Comparison of ENCODE assay signal across 8 cellular contexts in the genomic region with DNA sequence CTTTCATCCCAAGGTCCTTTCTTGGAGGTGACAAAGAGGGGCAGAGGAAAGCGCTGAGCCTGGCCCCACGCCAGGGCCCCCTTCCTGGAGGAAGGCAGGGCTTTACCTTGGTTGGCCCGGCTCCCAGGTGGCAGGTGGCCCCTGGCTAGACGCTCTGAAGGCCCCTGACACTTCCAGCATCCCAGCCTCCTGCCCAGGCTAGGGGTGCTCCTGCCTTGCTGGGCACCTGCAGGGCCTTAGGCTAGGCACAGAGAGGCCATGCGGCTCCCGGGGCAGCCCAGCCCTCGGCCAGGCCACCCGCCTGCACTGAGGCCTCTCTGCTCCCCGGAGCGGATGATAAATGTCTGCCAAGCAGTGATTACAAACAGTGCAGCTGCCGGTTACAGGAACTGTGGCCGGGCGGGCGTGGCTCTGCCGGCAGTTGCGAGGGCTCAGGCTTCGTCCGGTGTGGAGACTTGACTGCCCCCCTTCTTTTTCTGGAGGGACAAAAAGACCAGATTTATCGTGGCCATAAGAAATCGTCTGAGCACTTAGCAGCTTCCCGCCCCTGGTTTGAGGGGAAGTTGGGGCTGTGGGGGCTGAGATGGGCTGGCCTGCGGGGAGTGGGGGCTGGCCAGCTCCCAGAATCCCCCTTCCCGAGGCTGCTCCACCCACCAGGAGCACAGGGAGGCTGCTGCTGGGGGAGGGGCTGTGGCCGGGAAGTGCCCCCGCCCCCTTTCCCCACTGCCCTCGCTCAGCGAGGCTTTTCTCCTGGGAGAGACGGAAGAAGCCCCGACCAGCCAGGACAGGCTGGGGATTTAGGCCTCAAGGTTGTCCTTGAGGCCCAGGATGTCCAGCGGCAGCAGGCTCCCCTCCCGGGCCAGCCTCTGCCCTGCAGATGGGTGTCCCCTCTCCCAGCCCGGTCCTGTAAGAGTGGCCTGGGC. TPM values are rescaled to one million over a fixed set of nuclear protein-coding genes. Genes with fewer than 3 reads are reported as not detected.
A peak's percentile ranks its signal among the peaks of the same experiment; 100 is the strongest.
DNase-seq lines count a peak whose midpoint lies in the region; ATAC-seq lines count a peak whose summit lies in the region.

No MANE protein-coding gene starts in this region.

- peaks cover 24% of the 10 kb centered on the region for H3K4me1 ChIP-seq in mesodermal cell (ENCODE audit: control insufficient read depth, insufficient read depth, low read length, poor library complexity, severe bottlenecking)

- POLR2A ChIA-PET in activated CD8-positive, alpha-beta T cell treated with anti-CD3 and anti-CD28 coated beads, Interleukin-2, amount 10 ng/mL, durations not matched to agents 7 days and 5 days (lab: Charles Lee): no interaction called here

- WGBS in mesodermal cell (ENCODE audit: insufficient coverage in 2 of 2), 2 experiments: 12 to 13% methylated on average over 23 to 26 of the region's 32 CpGs

- peak overlapping the region; percentile 22 for H3K4me3 ChIP-seq in mesodermal cell (ENCODE audit: extremely low read depth, insufficient read depth, low read length, poor library complexity, severe bottlenecking)

- H3K27me3 Mint-ChIP-seq in activated CD8-positive, alpha-beta T cell treated with anti-CD3 and anti-CD28 coated beads, Interleukin-2, amount 10 ng/mL, durations not matched to agents 7 days and 5 days (ENCODE audit: low read depth): no peaks in the 10 kb centered on the region

- H3K4me1 Mint-ChIP-seq in activated CD8-positive, alpha-beta T cell treated with anti-CD3 and anti-CD28 coated beads, Interleukin-2, amount 10 ng/mL, durations not matched to agents 7 days and 5 days (ENCODE audit: low read depth): peaks cover 28% of the 10 kb centered on the region

- peak; percentile 76 for ATAC-seq in activated CD8-positive, alpha-beta T cell treated with anti-CD3 and anti-CD28 coated beads, Interleukin-2, amount 10 ng/mL, durations not matched to agents 7 days and 5 days
- ATAC-seq in HG03097 (IDR thresholded peaks at IDR 0.05; ENCODE audit: low FRiP score, unreplicated experiment): no peak
- no peak for ATAC-seq in HG02885 (IDR thresholded peaks at IDR 0.05; ENCODE audit: poor library complexity, unreplicated experiment)

- CTCF ChIA-PET in activated CD8-positive, alpha-beta T cell treated with anti-CD3 and anti-CD28 coated beads, Interleukin-2, amount 10 ng/mL, durations not matched to agents 7 days and 5 days (lab: Charles Lee): interaction anchor here (0.9 kb wide), 1 partner anchor 127 kb away, joined by 4 read pairs; no protein-coding TSS in a partner anchor

- H3K27ac ChIP-seq in mesodermal cell (ENCODE audit: low read depth, low read length, severe bottlenecking) (peak overlapping the region; percentile 90), substantia nigra (ENCODE audit: low read depth, low read length, poor library complexity, severe bottlenecking) (peak overlapping the region; percentile 66)

- no peaks in the 10 kb centered on the region for H3K36me3 ChIP-seq in mesodermal cell (ENCODE audit: control insufficient read depth, insufficient read depth, low read length)

- H3K4me3 Mint-ChIP-seq in activated CD8-positive, alpha-beta T cell treated with anti-CD3 and anti-CD28 coated beads, Interleukin-2, amount 10 ng/mL, durations not matched to agents 7 days and 5 days: peak overlapping the region; percentile 28

- DNase-seq in GM19240 (ENCODE audit: insufficient read length, low spot score) (peak; percentile 48), NCI-H2227 (lab: John Stamatoyannopoulos, UW; ENCODE audit: unreplicated experiment) (peak; percentile 85), epidermal melanocyte (ENCODE audit: insufficient read length, low spot score) (peak; percentile 75), substantia nigra (lab: John Stamatoyannopoulos, UW) (peak in 18 of 49 donors; percentile 12 to 89 (median 40))
- DNase-seq in activated CD8-positive, alpha-beta T cell treated with anti-CD3 and anti-CD28 coated beads, Interleukin-2, amount 10 ng/mL, durations not matched to agents 7 days and 5 days: peak; percentile 70

- H3K36me3 Mint-ChIP-seq in activated CD8-positive, alpha-beta T cell treated with anti-CD3 and anti-CD28 coated beads, Interleukin-2, amount 10 ng/mL, durations not matched to agents 7 days and 5 days (ENCODE audit: low read depth): no peaks in the 10 kb centered on the region

- H3K9me3 Mint-ChIP-seq in activated CD8-positive, alpha-beta T cell treated with anti-CD3 and anti-CD28 coated beads, Interleukin-2, amount 10 ng/mL, durations not matched to agents 7 days and 5 days (ENCODE audit: insufficient read depth): no peaks in the 10 kb centered on the region

- H3K9me3 ChIP-seq in mesodermal cell (ENCODE audit: control insufficient read depth, low read length): no peaks in the 10 kb centered on the region

- peak overlapping the region; percentile 60 for H3K27ac Mint-ChIP-seq in activated CD8-positive, alpha-beta T cell treated with anti-CD3 and anti-CD28 coated beads, Interleukin-2, amount 10 ng/mL, durations not matched to agents 7 days and 5 days

RNA-seq across cellular contexts. Expression of a gene that starts 31.6 kb away (rescaled TPM):
- total RNA-seq in activated CD8-positive, alpha-beta T cell treated with anti-CD3 and anti-CD28 coated beads, Interleukin-2, amount 10 ng/mL, durations not matched to agents 7 days and 5 days: 10 to 100 TPM; 29.3 to 31.9 TPM
- polyA plus RNA-seq in mesodermal cell (2013, experiment 1 of 2): 44.5 TPM
- 41.5 TPM for polyA plus RNA-seq in mesodermal cell (2013, experiment 2 of 2)
